Comparison of ENCODE assay signal across 1 cellular context in genomic region chr15:40337597-40337996, GRCh38.
TF ChIP-seq lines count a peak whose summit lies in the region.

No MANE protein-coding gene starts in this region.

TF ChIP-seq in GM23338, 12 proteins besides CTCF, POLR2A, EP300 and RAD21 (continued from another document):
- no peak; the same call in 1 of the 2 replicates for TF ChIP-seq ETS1 (IDR thresholded peaks at IDR 0.05)
TF ChIP-seq in GM23338: peak in this region for 0.
